23 cellular contexts compared by ENCODE assay signal in the genomic region with DNA sequence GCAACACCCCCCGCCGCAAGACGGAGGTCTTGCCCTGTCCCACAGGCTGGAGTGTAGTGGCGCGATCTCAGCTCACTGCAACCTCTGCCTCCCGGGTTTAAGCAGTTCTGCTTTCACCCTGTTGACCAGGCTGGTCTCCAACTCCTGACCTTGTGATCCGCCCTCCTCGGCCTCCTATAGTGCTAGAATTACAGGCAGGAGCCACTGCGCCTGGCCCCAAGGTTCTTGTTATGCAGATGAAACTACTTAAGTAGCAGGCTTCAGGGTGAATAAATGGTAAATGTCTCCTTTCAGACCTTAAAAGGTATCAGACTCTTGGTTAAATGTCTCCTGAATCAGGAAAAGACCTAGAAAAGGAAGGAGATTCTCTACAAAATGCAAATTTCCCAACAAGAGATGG.
DNase-seq lines count a peak whose midpoint lies in the region; FAIRE-seq and TF ChIP-seq lines count a peak whose summit lies in the region.
"Had no signal": no experiment of that assay in that cellular context is flagged by ENCODE, and none has a peak within 500 bp of the region (broad histone marks: within the 10 kb centered on the region; RNA-seq: fewer than 3 reads in every experiment).

No MANE protein-coding gene starts in this region.

- H3K4me3 ChIP-seq in HUES64 (ENCODE audit: low read length) (peak overlapping the region; percentile 26; the same call in 1 of the 2 replicates), mesendoderm (ENCODE audit: low read length) (no peak overlapping the region), kidney (ENCODE audit: low read length in 2 of 2) (no peak overlapping the region)
- H3K4me3 ChIP-seq: GM23248, SJSA1 had no signal

- no peak overlapping the region for H3K23ac ChIP-seq in mesendoderm (ENCODE audit: low read length)

- WGBS in HUES64 = 10% methylated on average over 9 of the region's 9 CpGs
- no CpG with 5 or more reads among the region's 9 CpGs for WGBS in mesendoderm (ENCODE audit: extremely low coverage, insufficient coverage, low lambda C conversion rate)

- no peak overlapping the region for H4K8ac ChIP-seq in mesendoderm (ENCODE audit: low read depth, low read length)

- no peak overlapping the region for H2AK5ac ChIP-seq in mesendoderm (ENCODE audit: low read length)

- H3K79me1 ChIP-seq in mesendoderm (ENCODE audit: low read length) = no peaks in the 10 kb centered on the region

- no peaks in the 10 kb centered on the region for H3K79me2 ChIP-seq in mesendoderm (ENCODE audit: control insufficient read depth, insufficient read depth, low read length)

- H3K27me3 ChIP-seq in HUES64 (ENCODE audit: insufficient read depth, low read length) = peaks cover 36% of the 10 kb centered on the region
- H3K27me3 ChIP-seq in mesendoderm (ENCODE audit: insufficient read depth, low read length, poor library complexity) = no peaks in the 10 kb centered on the region
- H3K27me3 ChIP-seq: SJSA1 had no signal

- H3K36me3 ChIP-seq in ES-I3 (ENCODE audit: insufficient read depth, low read length) (no peaks in the 10 kb centered on the region; the same call in 1 of the 2 replicates), HUES64 (ENCODE audit: insufficient read depth, low read length) (peaks cover 12% of the 10 kb centered on the region), mesendoderm (ENCODE audit: control insufficient read depth, insufficient read depth, low read length) (no peaks in the 10 kb centered on the region), kidney (ENCODE audit: control insufficient read depth in 1 of 2, insufficient read depth in 2 of 2, low read length in 2 of 2) (peaks cover 11 to 18% of the 10 kb centered on the region in 2 donors)

- no peak overlapping the region for H4K5ac ChIP-seq in mesendoderm (ENCODE audit: low read length)

- FAIRE-seq in kidney (lab: Jason Lieb, UNC) = no peak
- FAIRE-seq: GM18507 had no signal

- peak overlapping the region; percentile 34 for H3K56ac ChIP-seq in mesendoderm (ENCODE audit: low read length)

- DNase-seq in iPS DF 19.7 (ENCODE audit: low read depth, low spot score) (peak; percentile 94), mesendoderm (peak; percentile 82), LoVo (ENCODE audit: low spot score) (no peak), AG08396 (ENCODE audit: low spot score) (no peak), kidney (no peak)
- DNase-seq: 8988T; ACHN; Calu3; DMS79 treated with DMSO at 0.1 percent for 48 hours; GM23248; Kasumi-1; NCI-H1105 treated with DMSO at 0.1 percent for 48 hours; NCI-H2029; NCI-H446 treated with DMSO at 0.1 percent for 48 hours; NCI-H526; NCI-H82; NK-92 treated with Interleukin-12 subunit alpha and Interleukin-12 subunit beta, amount 100 ng/mL, for 24 hours; Right ventricle myocardium superior; RPMI8226 had no signal

- no peak overlapping the region for H2BK120ac ChIP-seq in mesendoderm (ENCODE audit: low read depth, low read length)

- H3K18ac ChIP-seq in mesendoderm (ENCODE audit: low read length) = no peak overlapping the region

- H2BK15ac ChIP-seq in mesendoderm (replicated peaks; ENCODE audit: low read depth) = no peak overlapping the region

- TF ChIP-seq CTCF in kidney (IDR thresholded peaks at IDR 0.05; ENCODE audit: borderline replicate concordance, extremely low read depth, insufficient read depth) = no peak

- H2BK5ac ChIP-seq in mesendoderm (ENCODE audit: low read length) = no peak overlapping the region

- H3K9ac ChIP-seq in ES-I3 (ENCODE audit: low read depth, low read length) = peak overlapping the region; percentile 22; the same call in 1 of the 2 replicates
- 0 out of 2 replicates have a peak overlapping the region, but pooled peaks have one; percentile 28 for H3K9ac ChIP-seq in HUES64 (ENCODE audit: low read depth, low read length)
- no peak overlapping the region for H3K9ac ChIP-seq in mesendoderm (ENCODE audit: low read length)
- no peak overlapping the region for H3K9ac ChIP-seq in kidney (ENCODE audit: low read length in 2 of 2)
- H3K9ac ChIP-seq: GM23248 had no signal

- no peak overlapping the region for H3K4me2 ChIP-seq in mesendoderm (ENCODE audit: low read length)

- H3K9me3 ChIP-seq in ES-I3 (ENCODE audit: control insufficient read depth, insufficient read depth, low read length) (no peaks in the 10 kb centered on the region), HUES64 (ENCODE audit: insufficient read depth, low read depth, low read length) (no peaks in the 10 kb centered on the region), kidney (ENCODE audit: control insufficient read depth in 1 of 2, low read length in 2 of 2) (no peaks in the 10 kb centered on the region)

- peaks cover 41% of the 10 kb centered on the region for H3K4me1 ChIP-seq in ES-I3 (ENCODE audit: insufficient read depth, low read length)
- H3K4me1 ChIP-seq in HUES64 (ENCODE audit: insufficient read depth, low read length) = peaks cover 54% of the 10 kb centered on the region
- H3K4me1 ChIP-seq in mesendoderm (ENCODE audit: control insufficient read depth, low read depth, low read length) = peaks cover 4% of the 10 kb centered on the region
- H3K4me1 ChIP-seq in kidney (ENCODE audit: control insufficient read depth in 1 of 2, insufficient read depth in 1 of 2, low read depth in 1 of 2, low read length in 2 of 2) = no peaks in the 10 kb centered on the region

- intact Hi-C loops in kidney (cut with DNase I) = no loop called here

- no peak overlapping the region for H3K4ac ChIP-seq in mesendoderm (ENCODE audit: low read depth, low read length)

- peak overlapping the region; percentile 94 for H3K27ac ChIP-seq in HUES64 (ENCODE audit: low read depth, low read length)
- H3K27ac ChIP-seq in mesendoderm (ENCODE audit: low read depth, low read length) = peak overlapping the region; percentile 17
- H3K27ac ChIP-seq in kidney (ENCODE audit: low read depth in 2 of 2, low read length in 2 of 2) = no peak overlapping the region
- H3K27ac ChIP-seq: GM23248, SJSA1 had no signal

Comparison
In these comparisons a context has a peak if more than half of its experiments do, and no peak if none do; other contexts are left out.
1. H3K9ac ChIP-seq: peak in ES-I3 (single experiment) and HUES64 (single experiment); none in mesendoderm (single experiment) and kidney (0 of 2).
2. H3K27ac ChIP-seq: peak in HUES64 (single experiment) and mesendoderm (single experiment); none in kidney (0 of 2).
3. DNase-seq: peak in iPS DF 19.7 (single experiment) and mesendoderm (single experiment); none in LoVo (single experiment), AG08396 (single experiment) and kidney (single experiment).